Comparison of ENCODE assay signal across 35 cellular contexts in the genomic region with DNA sequence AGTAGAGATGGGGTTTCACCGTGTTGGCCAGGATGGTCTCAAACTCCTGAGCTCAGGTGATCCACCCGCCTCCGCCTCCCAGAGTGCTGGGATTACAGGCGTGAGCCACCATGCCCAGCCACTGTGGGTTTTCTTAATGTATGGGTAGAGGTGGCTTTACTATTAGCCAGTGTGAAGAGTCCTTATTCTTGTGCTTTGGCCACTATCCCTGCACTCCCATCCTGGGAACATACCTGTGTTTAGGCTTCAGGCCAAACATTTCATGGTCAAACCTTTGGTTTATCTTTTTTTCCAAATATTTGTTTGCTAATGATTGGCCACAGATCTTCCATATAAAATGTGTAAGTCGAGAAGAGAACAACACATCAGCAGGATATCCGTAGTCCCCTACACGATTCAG.
"Had no signal": no experiment of that assay in that cellular context is flagged by ENCODE, and none has a peak within 500 bp of the region (broad histone marks: within the 10 kb centered on the region; RNA-seq: fewer than 3 reads in every experiment).

No MANE protein-coding gene starts in this region.

- H3K4me3 ChIP-seq: MG63 had no signal

- H3K27ac ChIP-seq: KMS-11 had no signal

- DNase-seq: Karpas-422, Kasumi-1, KG1, MG63, MM.1S, MV-4-11, NCI-H1048, NCI-H1092, NCI-H1092 treated with DMSO at 0.1 percent for 48 hours, NCI-H1105, NCI-H1105 treated with DMSO at 0.1 percent for 48 hours, NCI-H1417, NCI-H1417 treated with DMSO at 0.1 percent for 48 hours, NCI-H1436, NCI-H1436 treated with DMSO at 0.1 percent for 48 hours, NCI-H146, NCI-H1694, NCI-H1694 treated with DMSO at 0.1 percent for 48 hours, NCI-H187, NCI-H187 treated with DMSO at 0.1 percent for 48 hours, NCI-H1930, NCI-H2029, NCI-H2029 treated with DMSO at 0.1 percent for 48 hours, NCI-H2081, NCI-H2081 treated with DMSO at 0.1 percent for 48 hours, NCI-H2107, NCI-H2171, NCI-H2171 treated with DMSO at 0.1 percent for 48 hours, NCI-H2227 treated with DMSO at 0.1 percent for 48 hours, NCI-H226, NCI-H345, NCI-H446, NCI-H446 treated with DMSO at 0.1 percent for 48 hours, NCI-H510A had no signal

- H3K9ac ChIP-seq: KMS-11 had no signal

- H3K4me2 ChIP-seq: KMS-11 had no signal

- H3K36me3 ChIP-seq: MG63 had no signal

- H3K9me3 ChIP-seq: MG63 had no signal

- H3K27me3 ChIP-seq: MG63 had no signal
